11 cellular contexts compared by ENCODE assay signal in the genomic region with DNA sequence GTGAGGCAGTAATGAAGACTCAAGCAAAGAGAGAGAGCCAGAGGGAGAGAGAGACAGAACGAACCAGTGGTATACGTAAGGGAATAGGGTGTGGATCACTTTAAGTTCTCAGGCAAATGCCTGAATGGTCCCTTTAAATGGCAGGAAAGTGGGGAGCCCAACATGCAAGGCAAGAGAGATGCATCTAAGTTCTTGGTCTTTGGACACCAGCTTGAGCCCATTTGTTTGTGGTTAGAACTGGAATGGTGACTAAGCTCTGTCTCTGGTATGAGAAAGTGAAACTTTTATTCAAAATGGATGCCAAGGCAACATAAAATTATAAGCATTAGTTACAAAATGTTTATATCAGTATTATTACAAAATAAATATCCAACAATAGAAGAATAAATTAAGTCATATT.
"Had no signal": no experiment of that assay in that cellular context is flagged by ENCODE, and none has a peak within 500 bp of the region (broad histone marks: within the 10 kb centered on the region; RNA-seq: fewer than 3 reads in every experiment).

No MANE protein-coding gene starts in this region.

- H3K27me3 ChIP-seq: heart right ventricle, right atrium auricular region, sigmoid colon had no signal

- H3K36me3 ChIP-seq: heart right ventricle, right atrium auricular region, sigmoid colon had no signal

- DNase-seq: foreskin melanocyte; heart right ventricle; hypothalamus; kidney glomerular epithelial cell; mucosa of descending colon; natural killer cell; sigmoid colon; small intestine; stimulated activated CD4-positive, alpha-beta T cell treated with anti-CD3 and anti-CD28 coated beads, Interleukin-12 subunit alpha, Interleukin-12 subunit beta, amount 100 ng/mL, for 4 hours; stimulated activated naive CD4-positive, alpha-beta T cell had no signal

- H3K9me3 ChIP-seq: heart right ventricle, right atrium auricular region, sigmoid colon had no signal

- H3K4me3 ChIP-seq: heart right ventricle, mucosa of descending colon, right atrium auricular region, sigmoid colon had no signal

- ATAC-seq: heart right ventricle, mucosa of descending colon, natural killer cell had no signal

- H3K4me1 ChIP-seq: heart right ventricle, right atrium auricular region, sigmoid colon had no signal

- H3K27ac ChIP-seq: heart right ventricle, right atrium auricular region, sigmoid colon had no signal
